24 cellular contexts compared by ENCODE assay signal in genomic region chr11:2621919-2622318, GRCh38.
DNase-seq lines count a peak whose midpoint lies in the region; ATAC-seq and TF ChIP-seq lines count a peak whose summit lies in the region.
"Had no signal": no experiment of that assay in that cellular context is flagged by ENCODE, and none has a peak within 500 bp of the region (broad histone marks: within the 10 kb centered on the region; RNA-seq: fewer than 3 reads in every experiment).

No MANE protein-coding gene starts in this region.

- H3K36me3 Mint-ChIP-seq in activated CD8-positive, alpha-beta memory T cell treated with anti-CD3 and anti-CD28 coated beads, Interleukin-2, amount 10 ng/mL, durations not matched to agents 7 days and 5 days, result peaks cover 13% of the 10 kb centered on the region
- peaks cover 68% of the 10 kb centered on the region for H3K36me3 Mint-ChIP-seq in dendritic cell treated with granulocyte-macrophage colony-stimulating factor and Interleukin-4, amounts not matched to agents 40 ng/mL and 50 ng/mL, for 4 days (ENCODE audit: low read depth)
- H3K36me3 Mint-ChIP-seq in progenitor cell of endocrine pancreas (ENCODE audit: insufficient read depth), result peaks cover 4% of the 10 kb centered on the region

- intact Hi-C loops in dendritic cell treated with granulocyte-macrophage colony-stimulating factor and Interleukin-4, amounts not matched to agents 40 ng/mL and 50 ng/mL, for 4 days (cut with micrococcal nuclease), result no loop called here

- H3K27me3 Mint-ChIP-seq in activated CD8-positive, alpha-beta memory T cell treated with anti-CD3 and anti-CD28 coated beads, Interleukin-2, amount 10 ng/mL, durations not matched to agents 7 days and 5 days, result peaks cover 13% of the 10 kb centered on the region
- H3K27me3 Mint-ChIP-seq in dendritic cell treated with granulocyte-macrophage colony-stimulating factor and Interleukin-4, amounts not matched to agents 40 ng/mL and 50 ng/mL, for 4 days, result no peaks in the 10 kb centered on the region
- peaks cover 3% of the 10 kb centered on the region for H3K27me3 Mint-ChIP-seq in progenitor cell of endocrine pancreas
- H3K27me3 Mint-ChIP-seq: activated CD8-positive, alpha-beta T cell treated with anti-CD3 and anti-CD28 coated beads for 36 hours; activated T-cell treated with anti-CD3 and anti-CD28 coated beads, Interleukin-2, amount 50 U/mL, for 24 hours; B cell had no signal

- peak overlapping the region; percentile 79 for H3K27ac Mint-ChIP-seq in activated CD8-positive, alpha-beta memory T cell treated with anti-CD3 and anti-CD28 coated beads, Interleukin-2, amount 10 ng/mL, durations not matched to agents 7 days and 5 days
- H3K27ac Mint-ChIP-seq in dendritic cell treated with granulocyte-macrophage colony-stimulating factor and Interleukin-4, amounts not matched to agents 40 ng/mL and 50 ng/mL, for 4 days, result peak overlapping the region; percentile 33
- no peak overlapping the region for H3K27ac Mint-ChIP-seq in progenitor cell of endocrine pancreas
- H3K27ac Mint-ChIP-seq: activated CD8-positive, alpha-beta T cell treated with anti-CD3 and anti-CD28 coated beads for 36 hours; activated T-cell treated with anti-CD3 and anti-CD28 coated beads, Interleukin-2, amount 50 U/mL, for 24 hours; B cell; CD8-positive, alpha-beta memory T cell; naive B cell had no signal

- no peak overlapping the region for H3K4me3 ChIP-seq in effector memory CD4-positive, alpha-beta T cell (ENCODE audit: insufficient read depth, low read depth, low read length, poor library complexity, severe bottlenecking)
- H3K4me3 ChIP-seq: coronary artery, esophagus squamous epithelium, gastrocnemius medialis, left ventricle myocardium inferior, upper lobe of right lung had no signal

- H3K27me3 ChIP-seq in effector memory CD4-positive, alpha-beta T cell (replicated peaks; ENCODE audit: control insufficient read depth, insufficient read depth, low read length, poor library complexity, severe bottlenecking), result no peaks in the 10 kb centered on the region
- H3K27me3 ChIP-seq: esophagus squamous epithelium, gastrocnemius medialis, upper lobe of right lung had no signal

- no peaks in the 10 kb centered on the region for H3K9me3 Mint-ChIP-seq in activated CD8-positive, alpha-beta memory T cell treated with anti-CD3 and anti-CD28 coated beads, Interleukin-2, amount 10 ng/mL, durations not matched to agents 7 days and 5 days (ENCODE audit: low read depth)
- no peaks in the 10 kb centered on the region for H3K9me3 Mint-ChIP-seq in dendritic cell treated with granulocyte-macrophage colony-stimulating factor and Interleukin-4, amounts not matched to agents 40 ng/mL and 50 ng/mL, for 4 days
- H3K9me3 Mint-ChIP-seq in progenitor cell of endocrine pancreas (ENCODE audit: low read depth), result peaks cover 23% of the 10 kb centered on the region
- H3K9me3 Mint-ChIP-seq: activated CD8-positive, alpha-beta T cell treated with anti-CD3 and anti-CD28 coated beads for 36 hours; activated T-cell treated with anti-CD3 and anti-CD28 coated beads, Interleukin-2, amount 50 U/mL, for 24 hours had no signal

- H3K4me3 Mint-ChIP-seq in activated CD8-positive, alpha-beta memory T cell treated with anti-CD3 and anti-CD28 coated beads, Interleukin-2, amount 10 ng/mL, durations not matched to agents 7 days and 5 days, result no peak overlapping the region
- no peak overlapping the region for H3K4me3 Mint-ChIP-seq in dendritic cell treated with granulocyte-macrophage colony-stimulating factor and Interleukin-4, amounts not matched to agents 40 ng/mL and 50 ng/mL, for 4 days
- no peak overlapping the region for H3K4me3 Mint-ChIP-seq in progenitor cell of endocrine pancreas (ENCODE audit: low read depth)
- H3K4me3 Mint-ChIP-seq: activated CD8-positive, alpha-beta T cell treated with anti-CD3 and anti-CD28 coated beads for 36 hours; activated T-cell treated with anti-CD3 and anti-CD28 coated beads, Interleukin-2, amount 50 U/mL, for 24 hours; B cell; CD8-positive, alpha-beta memory T cell; naive B cell had no signal

- no peak overlapping the region for H3K27ac ChIP-seq in effector memory CD4-positive, alpha-beta T cell (ENCODE audit: insufficient read depth, low read length, poor library complexity, severe bottlenecking)
- H3K27ac ChIP-seq: coronary artery, esophagus squamous epithelium, gastrocnemius medialis, left ventricle myocardium inferior, upper lobe of right lung, WERI-Rb-1 had no signal

- no peak for TF ChIP-seq CTCF in progenitor cell of endocrine pancreas (IDR thresholded peaks at IDR 0.05; ENCODE audit: unreplicated experiment)

- ATAC-seq in activated CD8-positive, alpha-beta memory T cell treated with anti-CD3 and anti-CD28 coated beads, Interleukin-2, amount 10 ng/mL, durations not matched to agents 7 days and 5 days, result no peak
- ATAC-seq in GM19395 (IDR thresholded peaks at IDR 0.05; ENCODE audit: unreplicated experiment), result peak; percentile 49
- ATAC-seq in HG03095 (IDR thresholded peaks at IDR 0.05; ENCODE audit: unreplicated experiment), result peak; percentile 62
- ATAC-seq: activated CD8-positive, alpha-beta T cell treated with anti-CD3 and anti-CD28 coated beads for 36 hours; gastrocnemius medialis; upper lobe of right lung had no signal

- no peak for DNase-seq in activated CD8-positive, alpha-beta memory T cell treated with anti-CD3 and anti-CD28 coated beads, Interleukin-2, amount 10 ng/mL, durations not matched to agents 7 days and 5 days
- no peak for DNase-seq in activated CD8-positive, alpha-beta memory T cell treated with anti-CD3 and anti-CD28 coated beads for 24 hours
- DNase-seq in NCI-H1417 treated with DMSO at 0.1 percent for 48 hours (lab: John Stamatoyannopoulos, UW) (no peak), progenitor cell of endocrine pancreas (ENCODE audit: low spot score, unreplicated experiment) (no peak)
- no peak for DNase-seq in effector memory CD4-positive, alpha-beta T cell
- DNase-seq: activated CD8-positive, alpha-beta T cell treated with anti-CD3 and anti-CD28 coated beads for 36 hours; activated T-cell treated with anti-CD3 and anti-CD28 coated beads, Interleukin-2, amount 50 U/mL, for 24 hours; amygdala; CD8-positive, alpha-beta memory T cell; DMS153; esophagus squamous epithelium; gastrocnemius medialis; GOT3; IMR-90; left ventricle myocardium inferior; naive B cell; NCI-H774; upper lobe of right lung; WERI-Rb-1 had no signal

- H3K4me1 ChIP-seq in effector memory CD4-positive, alpha-beta T cell (ENCODE audit: control insufficient read depth, insufficient read depth, low read length, poor library complexity, severe bottlenecking), result no peaks in the 10 kb centered on the region
- H3K4me1 ChIP-seq: esophagus squamous epithelium, gastrocnemius medialis, left ventricle myocardium inferior, upper lobe of right lung had no signal

- no peaks in the 10 kb centered on the region for H3K36me3 ChIP-seq in effector memory CD4-positive, alpha-beta T cell (ENCODE audit: control insufficient read depth, insufficient read depth, low read length)
- H3K36me3 ChIP-seq: esophagus squamous epithelium, gastrocnemius medialis, left ventricle myocardium inferior, upper lobe of right lung, WERI-Rb-1 had no signal

- CTCF ChIA-PET in activated CD8-positive, alpha-beta memory T cell treated with anti-CD3 and anti-CD28 coated beads, Interleukin-2, amount 10 ng/mL, durations not matched to agents 7 days and 5 days (lab: Charles Lee), result no interaction called here

- H3K4me1 Mint-ChIP-seq in activated CD8-positive, alpha-beta memory T cell treated with anti-CD3 and anti-CD28 coated beads, Interleukin-2, amount 10 ng/mL, durations not matched to agents 7 days and 5 days, result peaks cover 11% of the 10 kb centered on the region
- peaks cover 7% of the 10 kb centered on the region for H3K4me1 Mint-ChIP-seq in dendritic cell treated with granulocyte-macrophage colony-stimulating factor and Interleukin-4, amounts not matched to agents 40 ng/mL and 50 ng/mL, for 4 days (ENCODE audit: low read depth)
- no peaks in the 10 kb centered on the region for H3K4me1 Mint-ChIP-seq in progenitor cell of endocrine pancreas (ENCODE audit: low read depth)
- H3K4me1 Mint-ChIP-seq: B cell; CD8-positive, alpha-beta memory T cell had no signal

- no peaks in the 10 kb centered on the region for H3K9me3 ChIP-seq in effector memory CD4-positive, alpha-beta T cell (ENCODE audit: control insufficient read depth, low read length)
- H3K9me3 ChIP-seq: esophagus squamous epithelium, gastrocnemius medialis, upper lobe of right lung had no signal
